1 cellular context compared by ENCODE assay signal in the genomic region with DNA sequence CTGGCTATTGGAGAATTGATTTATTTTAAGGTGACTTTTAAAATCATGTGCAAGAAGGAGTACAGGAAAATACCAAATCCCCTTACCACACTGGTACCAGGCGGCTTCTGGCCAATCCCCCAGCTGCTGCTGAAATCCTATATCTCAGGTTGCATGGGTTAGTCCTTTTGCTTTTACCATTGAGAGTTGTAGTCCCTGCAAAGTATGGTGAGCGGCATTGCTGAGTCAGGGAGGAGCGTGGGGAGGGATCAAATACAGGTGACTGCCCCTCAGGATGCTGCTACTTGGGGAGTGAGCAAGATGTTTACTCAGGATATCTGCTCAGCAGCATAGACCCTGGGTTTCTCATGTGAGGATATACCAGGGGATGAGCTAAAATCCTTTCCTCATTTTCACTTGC.
TF ChIP-seq lines count a peak whose summit lies in the region.

No MANE protein-coding gene starts in this region.

TF ChIP-seq in GM23338, 12 proteins besides CTCF, POLR2A, EP300 and RAD21:
- TF ChIP-seq, protein P1, sequence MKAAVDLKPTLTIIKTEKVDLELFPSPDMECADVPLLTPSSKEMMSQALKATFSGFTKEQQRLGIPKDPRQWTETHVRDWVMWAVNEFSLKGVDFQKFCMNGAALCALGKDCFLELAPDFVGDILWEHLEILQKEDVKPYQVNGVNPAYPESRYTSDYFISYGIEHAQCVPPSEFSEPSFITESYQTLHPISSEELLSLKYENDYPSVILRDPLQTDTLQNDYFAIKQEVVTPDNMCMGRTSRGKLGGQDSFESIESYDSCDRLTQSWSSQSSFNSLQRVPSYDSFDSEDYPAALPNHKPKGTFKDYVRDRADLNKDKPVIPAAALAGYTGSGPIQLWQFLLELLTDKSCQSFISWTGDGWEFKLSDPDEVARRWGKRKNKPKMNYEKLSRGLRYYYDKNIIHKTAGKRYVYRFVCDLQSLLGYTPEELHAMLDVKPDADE (IDR thresholded peaks at IDR 0.05) = no peak
- TF ChIP-seq, protein P2, sequence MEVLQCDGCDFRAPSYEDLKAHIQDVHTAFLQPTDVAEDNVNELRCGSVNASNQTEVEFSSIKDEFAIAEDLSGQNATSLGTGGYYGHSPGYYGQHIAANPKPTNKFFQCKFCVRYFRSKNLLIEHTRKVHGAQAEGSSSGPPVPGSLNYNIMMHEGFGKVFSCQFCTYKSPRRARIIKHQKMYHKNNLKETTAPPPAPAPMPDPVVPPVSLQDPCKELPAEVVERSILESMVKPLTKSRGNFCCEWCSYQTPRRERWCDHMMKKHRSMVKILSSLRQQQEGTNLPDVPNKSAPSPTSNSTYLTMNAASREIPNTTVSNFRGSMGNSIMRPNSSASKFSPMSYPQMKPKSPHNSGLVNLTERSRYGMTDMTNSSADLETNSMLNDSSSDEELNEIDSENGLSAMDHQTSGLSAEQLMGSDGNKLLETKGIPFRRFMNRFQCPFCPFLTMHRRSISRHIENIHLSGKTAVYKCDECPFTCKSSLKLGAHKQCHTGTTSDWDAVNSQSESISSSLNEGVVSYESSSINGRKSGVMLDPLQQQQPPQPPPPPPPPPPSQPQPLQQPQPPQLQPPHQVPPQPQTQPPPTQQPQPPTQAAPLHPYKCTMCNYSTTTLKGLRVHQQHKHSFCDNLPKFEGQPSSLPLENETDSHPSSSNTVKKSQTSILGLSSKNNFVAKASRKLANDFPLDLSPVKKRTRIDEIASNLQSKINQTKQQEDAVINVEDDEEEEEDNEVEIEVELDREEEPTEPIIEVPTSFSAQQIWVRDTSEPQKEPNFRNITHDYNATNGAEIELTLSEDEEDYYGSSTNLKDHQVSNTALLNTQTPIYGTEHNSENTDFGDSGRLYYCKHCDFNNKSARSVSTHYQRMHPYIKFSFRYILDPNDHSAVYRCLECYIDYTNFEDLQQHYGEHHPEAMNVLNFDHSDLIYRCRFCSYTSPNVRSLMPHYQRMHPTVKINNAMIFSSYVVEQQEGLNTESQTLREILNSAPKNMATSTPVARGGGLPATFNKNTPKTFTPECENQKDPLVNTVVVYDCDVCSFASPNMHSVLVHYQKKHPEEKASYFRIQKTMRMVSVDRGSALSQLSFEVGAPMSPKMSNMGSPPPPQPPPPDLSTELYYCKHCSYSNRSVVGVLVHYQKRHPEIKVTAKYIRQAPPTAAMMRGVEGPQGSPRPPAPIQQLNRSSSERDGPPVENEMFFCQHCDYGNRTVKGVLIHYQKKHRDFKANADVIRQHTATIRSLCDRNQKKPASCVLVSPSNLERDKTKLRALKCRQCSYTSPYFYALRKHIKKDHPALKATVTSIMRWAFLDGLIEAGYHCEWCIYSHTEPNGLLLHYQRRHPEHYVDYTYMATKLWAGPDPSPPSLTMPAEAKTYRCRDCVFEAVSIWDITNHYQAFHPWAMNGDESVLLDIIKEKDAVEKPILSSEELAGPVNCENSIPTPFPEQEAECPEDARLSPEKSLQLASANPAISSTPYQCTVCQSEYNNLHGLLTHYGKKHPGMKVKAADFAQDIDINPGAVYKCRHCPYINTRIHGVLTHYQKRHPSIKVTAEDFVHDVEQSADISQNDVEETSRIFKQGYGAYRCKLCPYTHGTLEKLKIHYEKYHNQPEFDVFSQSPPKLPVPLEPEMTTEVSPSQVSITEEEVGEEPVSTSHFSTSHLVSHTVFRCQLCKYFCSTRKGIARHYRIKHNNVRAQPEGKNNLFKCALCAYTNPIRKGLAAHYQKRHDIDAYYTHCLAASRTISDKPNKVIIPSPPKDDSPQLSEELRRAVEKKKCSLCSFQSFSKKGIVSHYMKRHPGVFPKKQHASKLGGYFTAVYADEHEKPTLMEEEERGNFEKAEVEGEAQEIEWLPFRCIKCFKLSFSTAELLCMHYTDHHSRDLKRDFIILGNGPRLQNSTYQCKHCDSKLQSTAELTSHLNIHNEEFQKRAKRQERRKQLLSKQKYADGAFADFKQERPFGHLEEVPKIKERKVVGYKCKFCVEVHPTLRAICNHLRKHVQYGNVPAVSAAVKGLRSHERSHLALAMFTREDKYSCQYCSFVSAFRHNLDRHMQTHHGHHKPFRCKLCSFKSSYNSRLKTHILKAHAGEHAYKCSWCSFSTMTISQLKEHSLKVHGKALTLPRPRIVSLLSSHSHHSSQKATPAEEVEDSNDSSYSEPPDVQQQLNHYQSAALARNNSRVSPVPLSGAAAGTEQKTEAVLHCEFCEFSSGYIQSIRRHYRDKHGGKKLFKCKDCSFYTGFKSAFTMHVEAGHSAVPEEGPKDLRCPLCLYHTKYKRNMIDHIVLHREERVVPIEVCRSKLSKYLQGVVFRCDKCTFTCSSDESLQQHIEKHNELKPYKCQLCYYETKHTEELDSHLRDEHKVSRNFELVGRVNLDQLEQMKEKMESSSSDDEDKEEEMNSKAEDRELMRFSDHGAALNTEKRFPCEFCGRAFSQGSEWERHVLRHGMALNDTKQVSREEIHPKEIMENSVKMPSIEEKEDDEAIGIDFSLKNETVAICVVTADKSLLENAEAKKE (CRISPR knock-in tag; IDR thresholded peaks at IDR 0.05) = no peak
- TF ChIP-seq JUNB (IDR thresholded peaks at IDR 0.05; ENCODE audit: unreplicated experiment) (no peak), NANOG (IDR thresholded peaks at IDR 0.05; ENCODE audit: borderline replicate concordance) (no peak), EZH2 (IDR thresholded peaks at IDR 0.05; ENCODE audit: low read depth, unreplicated experiment) (no peak), ZNF331 (CRISPR knock-in tag; IDR thresholded peaks at IDR 0.05; ENCODE audit: low read depth) (no peak), STAT1 (IDR thresholded peaks at IDR 0.05; ENCODE audit: unreplicated experiment) (no peak), CREB1 (CRISPR knock-in tag; IDR thresholded peaks at IDR 0.05; ENCODE audit: low read depth) (no peak), REST (IDR thresholded peaks at IDR 0.05; ENCODE audit: unreplicated experiment) (no peak), POLR2AphosphoS5 (IDR thresholded peaks at IDR 0.05; ENCODE audit: low read depth) (no peak), EZH2phosphoT487 (IDR thresholded peaks at IDR 0.05; ENCODE audit: unreplicated experiment) (no peak), ZNF114 (CRISPR knock-in tag; IDR thresholded peaks at IDR 0.05) (no peak)
